ENCODE assay signal across 8 cellular contexts in the genomic region with DNA sequence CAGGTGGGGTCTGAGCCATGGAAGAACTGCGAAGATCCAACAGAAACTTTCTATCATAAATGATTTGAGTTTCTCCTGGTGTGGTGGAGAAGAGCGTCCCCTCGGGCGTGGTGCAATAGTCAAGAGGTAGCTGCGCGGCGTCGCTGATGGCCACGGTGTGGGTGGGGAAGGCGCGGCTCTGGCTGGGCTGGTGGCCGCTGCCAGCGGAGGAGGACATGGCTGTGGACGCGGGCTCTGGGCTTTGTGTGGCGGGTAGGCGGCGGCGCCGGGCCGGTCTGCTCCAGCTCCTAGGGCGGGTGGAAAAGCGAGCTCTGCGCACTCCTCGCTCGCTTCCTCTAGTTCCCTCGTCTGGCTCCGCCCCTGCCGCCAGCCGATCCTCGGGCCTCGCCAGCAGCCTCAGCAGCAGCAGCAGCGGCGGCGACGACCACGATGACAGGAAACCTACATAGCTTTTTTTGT. TPM values are rescaled to one million over a fixed set of nuclear protein-coding genes. Genes with fewer than 3 reads are reported as not detected.
DNase-seq lines count a peak whose midpoint lies in the region; ATAC-seq lines count a peak whose summit lies in the region.

No MANE protein-coding gene starts in this region.

- H3K36me3 ChIP-seq in endocrine pancreas (ENCODE audit: control insufficient read depth, insufficient read depth, low read length) (no peaks in the 10 kb centered on the region), mesodermal cell (ENCODE audit: control insufficient read depth, insufficient read depth, low read length) (peaks cover 6% of the 10 kb centered on the region)

- peak; percentile 78 for ATAC-seq in GM18909 (IDR thresholded peaks at IDR 0.05; ENCODE audit: poor library complexity, unreplicated experiment)
- ATAC-seq in HG03354 (IDR thresholded peaks at IDR 0.05; ENCODE audit: poor library complexity, severe bottlenecking, unreplicated experiment) = peak; percentile 82

- H3K9me3 ChIP-seq in endocrine pancreas (ENCODE audit: control insufficient read depth, low read length) (no peaks in the 10 kb centered on the region), mesodermal cell (ENCODE audit: control insufficient read depth, low read length) (no peaks in the 10 kb centered on the region)

- no peaks in the 10 kb centered on the region for H3K27me3 ChIP-seq in endocrine pancreas (ENCODE audit: control insufficient read depth, insufficient read depth, low read length)

- H3K9ac ChIP-seq in endocrine pancreas (ENCODE audit: control insufficient read depth, insufficient read depth, low read length) = peak overlapping the region; percentile 60

- 6% methylated on average over 15 to 28 of the region's 37 CpGs for WGBS in mesodermal cell (ENCODE audit: insufficient coverage in 2 of 2), 2 experiments

- in situ Hi-C loops in ACHN (cut with HindIII; ENCODE audit: low pct_ligation_motif_present, low pct_unique_long_range_greater_than_20kb, low sequenced_read_pairs) = no loop called here

- peak overlapping the region; percentile 30 for H3K4me3 ChIP-seq in endocrine pancreas (ENCODE audit: control insufficient read depth, insufficient read depth, low read length)
- peak overlapping the region; percentile 26 for H3K4me3 ChIP-seq in mesodermal cell (ENCODE audit: extremely low read depth, insufficient read depth, low read length, poor library complexity, severe bottlenecking)

- DNase-seq in ACHN = peak; percentile 79
- DNase-seq in NCI-H82 treated with DMSO at 0.1 percent for 48 hours (lab: John Stamatoyannopoulos, UW; ENCODE audit: unreplicated experiment) = peak; percentile 27
- peak; percentile 39 for DNase-seq in activated CD8-positive, alpha-beta memory T cell treated with anti-CD3 and anti-CD28 coated beads, Interleukin-2, amount 50 U/mL, for 1 hour (ENCODE audit: extremely low read depth)
- peak; percentile 58 for DNase-seq in stimulated activated CD8-positive, alpha-beta memory T cell treated with anti-CD3 and anti-CD28 coated beads, Interleukin-12 subunit alpha, Interleukin-12 subunit beta, amount 100 ng/mL, for 4 hours (ENCODE audit: low read depth)

- H3K27ac ChIP-seq in mesodermal cell (ENCODE audit: low read depth, low read length, severe bottlenecking) = no peak overlapping the region

- no peaks in the 10 kb centered on the region for H3K4me1 ChIP-seq in endocrine pancreas (ENCODE audit: control insufficient read depth, insufficient read depth, low read length)
- peaks cover 25% of the 10 kb centered on the region for H3K4me1 ChIP-seq in mesodermal cell (ENCODE audit: control insufficient read depth, insufficient read depth, low read length, poor library complexity, severe bottlenecking)

RNA-seq across cellular contexts. Expression of gene STARD9, which starts 5.9 kb away (rescaled TPM):
- polyA plus RNA-seq in mesodermal cell (2013, experiment 1 of 2) = 3.9 TPM
- 3.1 TPM for polyA plus RNA-seq in mesodermal cell (2013, experiment 2 of 2)

RNA-seq across cellular contexts. Expression of gene HAUS2, which starts 32.7 kb away (rescaled TPM):
- polyA plus RNA-seq in mesodermal cell (2013, experiment 1 of 2) = 26.3 TPM
- 29.2 TPM for polyA plus RNA-seq in mesodermal cell (2013, experiment 2 of 2)

RNA-seq across cellular contexts. Expression of gene LRRC57, which starts 32.7 kb away (rescaled TPM):
- polyA plus RNA-seq in mesodermal cell (2013, experiment 1 of 2) = 17.2 TPM
- 14.2 TPM for polyA plus RNA-seq in mesodermal cell (2013, experiment 2 of 2)

Comparison
In these comparisons a context has a peak if more than half of its experiments do, and no peak if none do; other contexts are left out.
1. DNase-seq: peak in every context shown above with its lines; median percentile 79 in ACHN; 58 in stimulated activated CD8-positive, alpha-beta memory T cell treated with anti-CD3 and anti-CD28 coated beads, Interleukin-12 subunit alpha, Interleukin-12 subunit beta, amount 100 ng/mL, for 4 hours; 39 in activated CD8-positive, alpha-beta memory T cell treated with anti-CD3 and anti-CD28 coated beads, Interleukin-2, amount 50 U/mL, for 1 hour; 27 in NCI-H82 treated with DMSO at 0.1 percent for 48 hours.